32 cellular contexts compared by ENCODE assay signal in genomic region chr17:45322168-45322567, GRCh38. TPM values are rescaled to one million over a fixed set of nuclear protein-coding genes. Genes with fewer than 3 reads are reported as not detected.
DNase-seq lines count a peak whose midpoint lies in the region; ATAC-seq, FAIRE-seq and TF ChIP-seq lines count a peak whose summit lies in the region.
"Had no signal": no experiment of that assay in that cellular context is flagged by ENCODE, and none has a peak within 500 bp of the region (broad histone marks: within the 10 kb centered on the region; RNA-seq: fewer than 3 reads in every experiment).

No MANE protein-coding gene starts in this region.

- H4K20me1 ChIP-seq in SK-N-SH (ENCODE audit: insufficient read depth), result no peaks in the 10 kb centered on the region
- H4K20me1 ChIP-seq in astrocyte (ENCODE audit: insufficient read depth, low read length), result no peaks in the 10 kb centered on the region

- H3K27me3 ChIP-seq in SK-N-SH (ENCODE audit: insufficient read depth) (no peaks in the 10 kb centered on the region), astrocyte (ENCODE audit: insufficient read depth, low read length) (no peaks in the 10 kb centered on the region)
- H3K27me3 ChIP-seq: upper lobe of left lung had no signal

- H3K36me3 ChIP-seq in SK-N-SH (replicated peaks in 1 of 2; ENCODE audit: control insufficient read depth in 1 of 2, insufficient read depth in 2 of 2, low read length in 1 of 2) (no peaks in the 10 kb centered on the region), astrocyte (ENCODE audit: insufficient read depth, low read length) (no peaks in the 10 kb centered on the region)
- H3K36me3 ChIP-seq: prostate gland, upper lobe of left lung had no signal

- H3F3A ChIP-seq in SK-N-SH (replicated peaks; ENCODE audit: insufficient read depth), result peaks cover 44% of the 10 kb centered on the region

- H3K27ac Mint-ChIP-seq in astrocyte (ENCODE audit: unreplicated experiment), result peak overlapping the region; percentile 97
- peak overlapping the region; percentile 96 for H3K27ac Mint-ChIP-seq in osteocyte (ENCODE audit: unreplicated experiment)
- H3K27ac Mint-ChIP-seq: activated B cell treated with CpG ODN at 0.5 μM for 24 hours; activated CD4-positive, alpha-beta T cell treated with anti-CD3 and anti-CD28 coated beads, Interleukin-2, amount 10 ng/mL, durations not matched to agents 7 days and 5 days; CD8-positive, alpha-beta T cell; endodermal cell had no signal

- CTCF ChIA-PET in SK-N-SH (lab: Yijun Ruan, JAX), result no interaction called here

- peak overlapping the region; percentile 72 to 99; a peak in 3 of 4 replicates for H3K27ac ChIP-seq in SK-N-SH (ENCODE audit: low read depth in 2 of 2, low read length in 1 of 2)
- H3K27ac ChIP-seq in astrocyte (ENCODE audit: low read depth, low read length), result no peak overlapping the region
- H3K27ac ChIP-seq: HL-60, upper lobe of left lung had no signal

- H3K4me3 ChIP-seq in SK-N-SH (ENCODE audit: low read depth in 2 of 2, low read length in 1 of 2), result no peak overlapping the region
- H3K4me3 ChIP-seq in astrocyte (ENCODE audit: insufficient read depth, low read depth, low read length), result no peak overlapping the region
- H3K4me3 ChIP-seq: prostate gland, upper lobe of left lung had no signal

- no peak for TF ChIP-seq CTCF in SK-N-SH (IDR thresholded peaks at IDR 0.05)
- TF ChIP-seq CTCF in astrocyte (IDR thresholded peaks at IDR 0.05; ENCODE audit: insufficient read depth, low read depth, low read length), result no peak
- TF ChIP-seq CTCF in osteocyte (IDR thresholded peaks at IDR 0.05), result no peak

- H3K4me3 Mint-ChIP-seq in astrocyte (ENCODE audit: unreplicated experiment), result no peak overlapping the region
- H3K4me3 Mint-ChIP-seq in osteocyte (ENCODE audit: unreplicated experiment), result no peak overlapping the region
- H3K4me3 Mint-ChIP-seq: activated B cell treated with CpG ODN at 0.5 μM for 24 hours; activated CD4-positive, alpha-beta T cell treated with anti-CD3 and anti-CD28 coated beads, Interleukin-2, amount 10 ng/mL, durations not matched to agents 7 days and 5 days; activated naive CD8-positive, alpha-beta T cell treated with anti-CD3 and anti-CD28 coated beads for 36 hours; CD8-positive, alpha-beta T cell; endodermal cell had no signal

- H3K27me3 Mint-ChIP-seq in astrocyte (ENCODE audit: low read depth, unreplicated experiment), result peaks cover 4% of the 10 kb centered on the region
- H3K27me3 Mint-ChIP-seq in osteocyte (ENCODE audit: unreplicated experiment), result no peaks in the 10 kb centered on the region
- H3K27me3 Mint-ChIP-seq: activated CD4-positive, alpha-beta T cell treated with anti-CD3 and anti-CD28 coated beads, Interleukin-2, amount 10 ng/mL, durations not matched to agents 7 days and 5 days had no signal

- no peak for DNase-seq in SK-N-SH
- peak; percentile 18 for DNase-seq in OCI-M1 (lab: John Stamatoyannopoulos, UW)
- no peak for DNase-seq in astrocyte (ENCODE audit: low read depth)
- no peak for DNase-seq in osteocyte (ENCODE audit: extremely low spot score, unreplicated experiment)
- no peak for DNase-seq in stimulated activated CD4-positive, alpha-beta T cell treated with anti-CD3 and anti-CD28 coated beads, Interleukin-15, amount 100 ng/mL, for 24 hours
- no peak for DNase-seq in NCI-H146 (lab: John Stamatoyannopoulos, UW)
- DNase-seq: activated B cell treated with CpG ODN at 0.5 μM for 24 hours; activated CD4-positive, alpha-beta T cell treated with anti-CD3 and anti-CD28 coated beads, Interleukin-2, amount 10 ng/mL, durations not matched to agents 7 days and 5 days; activated gamma-delta T cell; activated naive CD8-positive, alpha-beta T cell treated with anti-CD3 and anti-CD28 coated beads for 36 hours; activated T-cell treated with anti-CD3 and anti-CD28 coated beads, Interleukin-2, amount 50 U/mL, for 1 hour; caudate nucleus; CD8-positive, alpha-beta T cell; dermis blood vessel endothelial cell; endodermal cell; glutamatergic neuron; NCI-H1417 treated with DMSO at 0.1 percent for 48 hours; NCI-H2081 treated with DMSO at 0.1 percent for 48 hours; NCI-H2227 treated with DMSO at 0.1 percent for 48 hours; NCI-H526 treated with DMSO at 0.1 percent for 48 hours; NK-92 treated with Interleukin-12 subunit alpha and Interleukin-12 subunit beta, amount 100 ng/mL, for 24 hours; SHP77 treated with DMSO at 0.1 percent for 48 hours; stimulated activated CD4-positive, alpha-beta T cell treated with anti-CD3 and anti-CD28 coated beads, Interleukin-12 subunit alpha, Interleukin-12 subunit beta, amount 100 ng/mL, for 4 hours; stimulated activated CD4-positive, alpha-beta T cell treated with anti-CD3 and anti-CD28 coated beads, Interleukin-4, amount 100 ng/mL, for 1 hour; upper lobe of left lung had no signal

- H2AFZ ChIP-seq in SK-N-SH (ENCODE audit: low read depth) (peak overlapping the region; percentile 17; the same call in 1 of the 2 replicates), astrocyte (ENCODE audit: low read depth, low read length) (no peak overlapping the region)

- no peak overlapping the region for H3K9ac ChIP-seq in SK-N-SH
- H3K9ac ChIP-seq in astrocyte (ENCODE audit: low read length), result no peak overlapping the region

- 100% methylated on average over 2 of the region's 2 CpGs for WGBS in SK-N-SH (ENCODE audit: low lambda C conversion rate)

- POLR2A ChIA-PET in SK-N-SH (lab: Yijun Ruan, JAX), result no interaction called here

- TF ChIP-seq EP300 in SK-N-SH (IDR thresholded peaks at IDR 0.05; ENCODE audit: borderline replicate concordance in 1 of 2, low read depth in 1 of 2, low read length in 1 of 2), result no peak

- ATAC-seq in SK-N-SH treated with all-trans-retinoic acid at 6 μM for 48 hours, result no peak
- no peak for ATAC-seq in GM19467 (IDR thresholded peaks at IDR 0.05; ENCODE audit: unreplicated experiment)
- ATAC-seq: CD8-positive, alpha-beta T cell; left lobe of liver; sciatic nerve had no signal

- H3K9me2 ChIP-seq in SK-N-SH, result no peaks in the 10 kb centered on the region

- H3K9me3 ChIP-seq in SK-N-SH (no peaks in the 10 kb centered on the region), astrocyte (ENCODE audit: insufficient read depth, low read depth, low read length) (no peaks in the 10 kb centered on the region)
- H3K9me3 ChIP-seq: prostate gland, upper lobe of left lung had no signal

- H3K9me3 Mint-ChIP-seq in astrocyte (ENCODE audit: unreplicated experiment), result no peaks in the 10 kb centered on the region
- H3K9me3 Mint-ChIP-seq in osteocyte (ENCODE audit: unreplicated experiment), result no peaks in the 10 kb centered on the region
- H3K9me3 Mint-ChIP-seq: activated B cell treated with CpG ODN at 0.5 μM for 24 hours; activated CD4-positive, alpha-beta T cell treated with anti-CD3 and anti-CD28 coated beads, Interleukin-2, amount 10 ng/mL, durations not matched to agents 7 days and 5 days; activated naive CD8-positive, alpha-beta T cell treated with anti-CD3 and anti-CD28 coated beads for 36 hours; CD8-positive, alpha-beta T cell; endodermal cell had no signal

- H3K79me2 ChIP-seq in SK-N-SH (ENCODE audit: insufficient read depth), result no peaks in the 10 kb centered on the region
- no peaks in the 10 kb centered on the region for H3K79me2 ChIP-seq in astrocyte (ENCODE audit: insufficient read depth, low read length)

- H3K36me3 Mint-ChIP-seq in astrocyte (ENCODE audit: low read depth, unreplicated experiment), result no peaks in the 10 kb centered on the region
- no peaks in the 10 kb centered on the region for H3K36me3 Mint-ChIP-seq in osteocyte (ENCODE audit: unreplicated experiment)
- H3K36me3 Mint-ChIP-seq: CD8-positive, alpha-beta T cell had no signal

- peak overlapping the region; percentile 73 for H3K4me2 ChIP-seq in SK-N-SH
- peak overlapping the region; percentile 73 for H3K4me2 ChIP-seq in astrocyte (ENCODE audit: low read length)

- H3K4me1 ChIP-seq in SK-N-SH (ENCODE audit: control insufficient read depth in 1 of 2, insufficient read depth in 2 of 2, low read depth in 1 of 2, low read length in 1 of 2) (peaks cover 18 to 43% of the 10 kb centered on the region in 2 experiments; a peak in 3 of 4 replicates), astrocyte (ENCODE audit: insufficient read depth, low read length) (peaks cover 49% of the 10 kb centered on the region)

- H3K4me1 Mint-ChIP-seq in astrocyte (ENCODE audit: low read depth, unreplicated experiment) (peaks cover 46% of the 10 kb centered on the region), osteocyte (ENCODE audit: unreplicated experiment) (peaks cover 64% of the 10 kb centered on the region)

- no peak for FAIRE-seq in astrocyte (lab: Jason Lieb, UNC)
- FAIRE-seq: H54 had no signal

- TF ChIP-seq RAD21 in SK-N-SH (IDR thresholded peaks at IDR 0.05; ENCODE audit: low read length), result no peak

TF ChIP-seq in SK-N-SH, 30 proteins besides CTCF, POLR2A, EP300 and RAD21 (continues in another document):
- no peak for TF ChIP-seq GATA2 (CRISPR knock-in tag; IDR thresholded peaks at IDR 0.05)
- TF ChIP-seq TEAD4 (IDR thresholded peaks at IDR 0.05; ENCODE audit: borderline replicate concordance, insufficient read depth), result no peak
- no peak for TF ChIP-seq GABPA (IDR thresholded peaks at IDR 0.05; ENCODE audit: low read depth)
- no peak for TF ChIP-seq SMC3 (IDR thresholded peaks at IDR 0.05; ENCODE audit: low read depth, low read length)
- no peak for TF ChIP-seq YY1 (IDR thresholded peaks at IDR 0.05; ENCODE audit: low read depth)

TF ChIP-seq in SK-N-SH treated with all-trans-retinoic acid at 6 μM for 48 hours, 23 proteins besides CTCF, POLR2A, EP300 and RAD21 (continues in another document):
- TF ChIP-seq ZC3H10 (CRISPR knock-in tag; IDR thresholded peaks at IDR 0.05), result no peak

RNA-seq across cellular contexts. Expression of gene MAP3K14, which starts 5.3 kb away (rescaled TPM):
- 11.9 and 13.7 TPM in 2 replicates for polyA plus RNA-seq in SK-N-SH (2012; rRNA removed)
- polyA plus RNA-seq in SK-N-SH (2012; cell fraction: cytosol; rRNA removed), result 4.4 and 7.2 TPM in 2 replicates
- polyA plus RNA-seq in SK-N-SH (2012; cell fraction: nucleus; rRNA removed), result 51.1 and 59.6 TPM in 2 replicates
- total RNA-seq in astrocyte, result 10.8 and 11.0 TPM in 2 replicates
- total RNA-seq in osteocyte, result 12.7 and 13.2 TPM in 2 replicates
